In genomic region chr13:101903890-101904289, GRCh38 we compare ENCODE assay signal across 28 cellular contexts.
"Had no signal": no experiment of that assay in that cellular context is flagged by ENCODE, and none has a peak within 500 bp of the region (broad histone marks: within the 10 kb centered on the region; RNA-seq: fewer than 3 reads in every experiment).

No MANE protein-coding gene starts in this region.

- H3K4me3 ChIP-seq: colonic mucosa, esophagus squamous epithelium, gastrocnemius medialis, heart right ventricle, left lung, lower lobe of right lung, mucosa of descending colon had no signal

- H3K36me3 Mint-ChIP-seq: mesothelial cell of epicardium, naive B cell had no signal

- H3K36me3 ChIP-seq: colonic mucosa, esophagus squamous epithelium, gastrocnemius medialis, heart right ventricle, left lung, lower lobe of right lung had no signal

- H3K27me3 Mint-ChIP-seq: dendritic cell treated with granulocyte-macrophage colony-stimulating factor and Interleukin-4, amounts not matched to agents 40 ng/mL and 50 ng/mL, for 4 days had no signal

- DNase-seq: colonic mucosa; cortex of kidney; effector CD8-positive, alpha-beta T cell; effector memory CD8-positive, alpha-beta T cell; endodermal cell; erythroblast; esophagus squamous epithelium; foreskin fibroblast; foreskin melanocyte; gastrocnemius medialis; glutamatergic neuron; head of caudate nucleus; heart right ventricle; hippocampal formation; left cardiac atrium; left lung; left ventricle myocardium superior; lower lobe of right lung; mesenchymal stem cell; mucosa of descending colon; naive B cell had no signal

- H3K27ac Mint-ChIP-seq: dendritic cell treated with granulocyte-macrophage colony-stimulating factor and Interleukin-4, amounts not matched to agents 40 ng/mL and 50 ng/mL, for 4 days; effector memory CD8-positive, alpha-beta T cell; endodermal cell; mesothelial cell of epicardium had no signal

- H3K9me3 ChIP-seq: colonic mucosa, esophagus squamous epithelium, gastrocnemius medialis, left lung, lower lobe of right lung, mucosa of descending colon had no signal

- H3K27me3 ChIP-seq: colonic mucosa, esophagus squamous epithelium, gastrocnemius medialis, heart right ventricle, left lung had no signal

- H3K4me1 ChIP-seq: colonic mucosa, esophagus squamous epithelium, gastrocnemius medialis, heart right ventricle, left lung, lower lobe of right lung had no signal

- H3K9me3 Mint-ChIP-seq: dendritic cell treated with granulocyte-macrophage colony-stimulating factor and Interleukin-4, amounts not matched to agents 40 ng/mL and 50 ng/mL, for 4 days; endodermal cell; mesothelial cell of epicardium had no signal

- H3K4me1 Mint-ChIP-seq: endodermal cell, mesothelial cell of epicardium, naive B cell had no signal

- FAIRE-seq: endometrium, islet of Langerhans, keratinocyte had no signal

- ATAC-seq: effector memory CD8-positive, alpha-beta T cell; esophagus mucosa; gastrocnemius medialis; heart right ventricle; left cardiac atrium; left lung; left ventricle myocardium superior; lower lobe of right lung; mucosa of descending colon had no signal

- H3K27ac ChIP-seq: colonic mucosa, epithelial cell of prostate, esophagus squamous epithelium, gastrocnemius medialis, heart right ventricle, left lung, lower lobe of right lung had no signal

- H3K4me3 Mint-ChIP-seq: dendritic cell treated with granulocyte-macrophage colony-stimulating factor and Interleukin-4, amounts not matched to agents 40 ng/mL and 50 ng/mL, for 4 days; effector memory CD8-positive, alpha-beta T cell; endodermal cell; mesothelial cell of epicardium; naive B cell had no signal
